8 cellular contexts compared by ENCODE assay signal in genomic region chr12:88393017-88393767, GRCh38.
A peak's percentile ranks its signal among the peaks of the same experiment; 100 is the strongest.
DNase-seq lines count a peak whose midpoint lies in the region; ATAC-seq, FAIRE-seq and TF ChIP-seq lines count a peak whose summit lies in the region.

No MANE protein-coding gene starts in this region.

- H3K9ac ChIP-seq in DND-41 (ENCODE audit: low read depth, low read length) (no peak overlapping the region), keratinocyte (ENCODE audit: control insufficient read depth, extremely low read depth, insufficient read depth, low read length) (no peak overlapping the region)

- H3K9me3 ChIP-seq in DND-41 (ENCODE audit: insufficient read depth, low read length, severe bottlenecking) (no peaks in the 10 kb centered on the region), HEK293 (ENCODE audit: control insufficient read depth, insufficient read depth, low read depth, low read length) (peaks cover 2% of the 10 kb centered on the region; the same call in 1 of the 2 replicates), keratinocyte (ENCODE audit: control insufficient read depth, low read depth, low read length) (no peaks in the 10 kb centered on the region)

- no peaks in the 10 kb centered on the region for H3K36me3 ChIP-seq in DND-41 (ENCODE audit: insufficient read depth, low read length)
- no peaks in the 10 kb centered on the region for H3K36me3 ChIP-seq in HEK293 (ENCODE audit: control insufficient read depth in 2 of 2, insufficient read depth in 1 of 2, low read length in 2 of 2)
- no peaks in the 10 kb centered on the region for H3K36me3 ChIP-seq in keratinocyte (ENCODE audit: control insufficient read depth in 2 of 2, extremely low read depth in 1 of 2, insufficient read depth in 2 of 2, low read length in 2 of 2)

- H3K27ac ChIP-seq in DND-41 (ENCODE audit: low read length) (no peak overlapping the region), HEK293 (ENCODE audit: extremely low read depth, low read depth, low read length) (no peak overlapping the region), keratinocyte (ENCODE audit: control insufficient read depth, insufficient read depth, low read length) (no peak overlapping the region)

- H2AFZ ChIP-seq in DND-41 (ENCODE audit: low read depth, low read length): no peak overlapping the region
- H2AFZ ChIP-seq in keratinocyte (ENCODE audit: control insufficient read depth, low read length): peak overlapping the region; percentile 30

- intact Hi-C loops in cardiac septum (cut with DNase I): no loop called here

- CTCF ChIA-PET in HEK293 (lab: Yijun Ruan, JAX): interaction anchor here (0.5 to 1.3 kb wide), 6 partner anchors 11 to 249 kb away, joined by 3 to 4 read pairs (median 4); partner anchors contain the start of gene KITLG

- DNase-seq in DND-41 (no peak), RPMI8226 (peak; percentile 23), keratinocyte (ENCODE audit: low read depth, low spot score) (no peak), cardiac septum (ENCODE audit: low spot score) (no peak), COLO668 (lab: John Stamatoyannopoulos, UW; ENCODE audit: unreplicated experiment) (no peak)
- no peak for DNase-seq in effector CD8-positive, alpha-beta T cell (lab: John Stamatoyannopoulos, UW)

- H4K20me1 ChIP-seq in DND-41 (ENCODE audit: insufficient read depth, low read length): no peaks in the 10 kb centered on the region
- no peaks in the 10 kb centered on the region for H4K20me1 ChIP-seq in keratinocyte (ENCODE audit: control insufficient read depth, extremely low read depth, insufficient read depth, low read length)

- no peaks in the 10 kb centered on the region for H3K9me1 ChIP-seq in keratinocyte (ENCODE audit: control insufficient read depth, extremely low read depth, insufficient read depth, low read length)

- H3K27me3 ChIP-seq in DND-41 (ENCODE audit: insufficient read depth, low read length, poor library complexity): peaks cover 9% of the 10 kb centered on the region
- H3K27me3 ChIP-seq in keratinocyte (ENCODE audit: control insufficient read depth, extremely low read depth, insufficient read depth, low read length): no peaks in the 10 kb centered on the region

- ATAC-seq in DND-41 (ENCODE audit: insufficient read depth, low read depth): peak; percentile 27; the same call in 2 of the 3 replicates
- no peak for ATAC-seq in HG03521 (IDR thresholded peaks at IDR 0.05; ENCODE audit: unreplicated experiment)

- H3K4me1 ChIP-seq in DND-41 (ENCODE audit: insufficient read depth, low read length): no peaks in the 10 kb centered on the region
- no peaks in the 10 kb centered on the region for H3K4me1 ChIP-seq in HEK293 (ENCODE audit: control insufficient read depth, insufficient read depth, low read length)
- peaks cover 9% of the 10 kb centered on the region for H3K4me1 ChIP-seq in keratinocyte (ENCODE audit: control insufficient read depth, extremely low read depth, insufficient read depth, low read length)

- FAIRE-seq in keratinocyte (lab: Jason Lieb, UNC): peak; percentile 70

- POLR2A ChIA-PET in HEK293 (lab: Yijun Ruan, JAX): no interaction called here

- H3K79me2 ChIP-seq in DND-41 (ENCODE audit: insufficient read depth, low read length) (no peaks in the 10 kb centered on the region), keratinocyte (ENCODE audit: control insufficient read depth, insufficient read depth, low read length) (no peaks in the 10 kb centered on the region)

- dilution Hi-C loops in keratinocyte (cut with MboI; ENCODE audit: extremely low pct_ligation_motif_present, low sequenced_read_pairs): no loop called here

- H3K4me3 ChIP-seq in DND-41 (ENCODE audit: low read depth in 1 of 2, low read length in 2 of 2) (no peak overlapping the region), HEK293 (ENCODE audit: low read depth, low read length) (no peak overlapping the region), keratinocyte (ENCODE audit: control insufficient read depth in 2 of 3, extremely low read depth in 1 of 3, insufficient read depth in 2 of 3, low read depth in 1 of 3, low read length in 3 of 3) (no peak overlapping the region)

- no peak overlapping the region for H3K4me2 ChIP-seq in DND-41 (ENCODE audit: insufficient read depth, low read length)
- H3K4me2 ChIP-seq in keratinocyte (ENCODE audit: control insufficient read depth, extremely low read depth, insufficient read depth, low read depth, low read length): peak overlapping the region; percentile 46

- peak; percentile 56 for TF ChIP-seq CTCF in DND-41 (IDR thresholded peaks at IDR 0.05; ENCODE audit: borderline replicate concordance, extremely low read depth, low read length, poor library complexity, severe bottlenecking)
- TF ChIP-seq CTCF in HEK293 (tag by site-specific recombination; IDR thresholded peaks at IDR 0.05): no peak
- TF ChIP-seq CTCF in keratinocyte (optimal IDR thresholded peaks at IDR 0.05 in 1 of 3, IDR thresholded peaks at IDR 0.05 in 1 of 3, conservative IDR thresholded peaks at IDR 0.05 in 1 of 3; ENCODE audit: extremely low read depth in 1 of 3, insufficient read depth in 2 of 3, low read length in 3 of 3): peak; percentile 39 to 58 (median 45)

TF ChIP-seq in HEK293, 187 proteins besides CTCF, POLR2A, EP300 and RAD21:
- TF ChIP-seq ZNF223 (tag by site-specific recombination; IDR thresholded peaks at IDR 0.05): no peak
- TF ChIP-seq ZNF654 (tag by site-specific recombination; IDR thresholded peaks at IDR 0.05; ENCODE audit: low read depth): 0 out of 2 replicates have a peak, but pooled peaks have one; percentile 30
TF ChIP-seq in HEK293: peak in this region for 1.
